In genomic region chr10:78137147-78137546, GRCh38 we compare ENCODE assay signal across 21 cellular contexts.
"Had no signal": no experiment of that assay in that cellular context is flagged by ENCODE, and none has a peak within 500 bp of the region (broad histone marks: within the 10 kb centered on the region; RNA-seq: fewer than 3 reads in every experiment).

No MANE protein-coding gene starts in this region.

- H3K9me3 ChIP-seq: neutrophil, pancreas, right lobe of liver, stomach, thyroid gland had no signal

- H3K27ac ChIP-seq: neutrophil, pancreas, right lobe of liver, stomach, thyroid gland had no signal

- H3K4me3 ChIP-seq: lung, pancreas, right lobe of liver, smooth muscle cell, stomach, thyroid gland had no signal

- FAIRE-seq: endometrium, frontal cortex, keratinocyte, pancreas had no signal

- ATAC-seq: effector memory CD8-positive, alpha-beta T cell; natural killer cell; pancreas; right lobe of liver; stimulated activated effector memory CD8-positive, alpha-beta T cell treated with anti-CD3 and anti-CD28 coated beads, Interleukin-12 subunit alpha, Interleukin-12 subunit beta, amount 100 ng/mL, for 72 hours had no signal

- H3K4me2 ChIP-seq: smooth muscle cell had no signal

- DNase-seq: cortex of kidney; effector memory CD8-positive, alpha-beta T cell; hypothalamus; immature natural killer cell; natural killer cell; pancreas; retina; right lobe of liver; stimulated activated CD4-positive, alpha-beta T cell treated with anti-CD3 and anti-CD28 coated beads, Interleukin-12 subunit alpha, Interleukin-12 subunit beta, amount 100 ng/mL, for 4 hours; stimulated activated CD4-positive, alpha-beta T cell treated with anti-CD3 and anti-CD28 coated beads, Interleukin-2, amount 100 ng/mL, for 24 hours; stimulated activated CD4-positive, alpha-beta T cell treated with anti-CD3 and anti-CD28 coated beads, Interleukin-4, amount 100 ng/mL, for 24 hours; stimulated activated naive CD4-positive, alpha-beta T cell treated with Interleukin-2 at 50 U/mL for 16 hours; stomach had no signal

- H3K36me3 ChIP-seq: neutrophil, pancreas, right lobe of liver, stomach, thyroid gland had no signal

- H3K4me1 ChIP-seq: pancreas, right lobe of liver, stomach, thyroid gland had no signal

- H3K27me3 ChIP-seq: neutrophil, pancreas, right lobe of liver, thyroid gland had no signal
